23 cellular contexts compared by ENCODE assay signal in the genomic region with DNA sequence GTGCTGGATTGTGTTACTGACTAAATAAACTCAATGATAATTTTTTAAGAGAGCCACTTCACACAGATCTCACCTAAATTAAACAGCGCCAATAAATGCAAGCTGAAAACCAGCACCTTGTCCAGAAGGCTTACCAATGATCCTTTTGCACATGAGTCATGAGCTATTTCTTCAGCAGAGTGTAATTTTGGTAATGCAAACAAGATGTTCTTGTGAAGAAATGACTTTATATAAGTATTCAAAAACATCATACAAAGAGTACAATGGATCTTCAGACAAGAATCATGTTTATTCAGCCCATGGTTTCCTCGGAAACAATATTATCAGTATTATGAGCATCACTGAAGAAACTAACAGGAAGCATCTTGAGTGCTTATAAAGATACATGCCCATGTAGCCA.
A peak's percentile ranks its signal among the peaks of the same experiment; 100 is the strongest.
DNase-seq lines count a peak whose midpoint lies in the region; ATAC-seq and TF ChIP-seq lines count a peak whose summit lies in the region.
"Had no signal": no experiment of that assay in that cellular context is flagged by ENCODE, and none has a peak within 500 bp of the region (broad histone marks: within the 10 kb centered on the region; RNA-seq: fewer than 3 reads in every experiment).

No MANE protein-coding gene starts in this region.

- no peaks in the 10 kb centered on the region for H3K36me3 ChIP-seq in HEK293 (ENCODE audit: control insufficient read depth in 2 of 2, insufficient read depth in 1 of 2, low read length in 2 of 2)
- H3K36me3 ChIP-seq: HAP-1, uterus had no signal

- TF ChIP-seq CTCF in HEK293 (tag by site-specific recombination; IDR thresholded peaks at IDR 0.05) = no peak

- CTCF ChIA-PET in HEK293 (lab: Yijun Ruan, JAX) = no interaction called here

- no peak overlapping the region for H3K4me3 ChIP-seq in HEK293 (ENCODE audit: low read depth, low read length)
- H3K4me3 ChIP-seq: HAP-1, mucosa of descending colon, uterus had no signal

- H3K9me3 ChIP-seq in HEK293 (ENCODE audit: control insufficient read depth, insufficient read depth, low read depth, low read length) = no peaks in the 10 kb centered on the region
- H3K9me3 ChIP-seq: HAP-1, mucosa of descending colon, uterus had no signal

- no peak for ATAC-seq in GM19463 (IDR thresholded peaks at IDR 0.05; ENCODE audit: unreplicated experiment)
- ATAC-seq: activated T-cell treated with anti-CD3 and anti-CD28 coated beads, Interleukin-2, amount 50 U/mL, for 4 hours; CD8-positive, alpha-beta T cell; left ventricle myocardium superior; mucosa of descending colon had no signal

- no peak overlapping the region for H3K27ac ChIP-seq in HEK293 (ENCODE audit: extremely low read depth, low read depth, low read length)

- POLR2A ChIA-PET in HEK293 (lab: Yijun Ruan, JAX) = no interaction called here

- intact Hi-C loops in posterior cingulate gyrus (cut with DNase I) = no loop called here

- no peaks in the 10 kb centered on the region for H3K4me1 ChIP-seq in HEK293 (ENCODE audit: control insufficient read depth, insufficient read depth, low read length)
- H3K4me1 ChIP-seq: HAP-1, uterus had no signal

- peak; percentile 39 for DNase-seq in amniotic stem cell (lab: John Stamatoyannopoulos, UW)
- peak; percentile 80 for DNase-seq in fibroblast of peridontal ligament (ENCODE audit: extremely low read depth)
- DNase-seq in pulmonary artery endothelial cell (ENCODE audit: low read depth, low spot score) = peak; percentile 39
- DNase-seq in GM19238 (ENCODE audit: insufficient read length, low spot score) = no peak
- DNase-seq in posterior cingulate gyrus = no peak
- DNase-seq in NCI-H1436 (lab: John Stamatoyannopoulos, UW) = no peak
- DNase-seq: activated CD4-positive, alpha-beta T cell treated with anti-CD3 and anti-CD28 coated beads for 4 hours; activated naive CD4-positive, alpha-beta T cell treated with anti-CD3 and anti-CD28 coated beads, Interleukin-2, amount 10 ng/mL, durations not matched to agents 7 days and 5 days; activated T-cell treated with anti-CD3 and anti-CD28 coated beads, Interleukin-2, amount 50 U/mL, for 4 hours; aorta; CD8-positive, alpha-beta T cell; effector CD4-positive, alpha-beta T cell; immature natural killer cell; left ventricle myocardium superior; mucosa of descending colon; NCI-H146; NCI-H69; OCI-M1; SIG-M5; uterus had no signal

TF ChIP-seq in HEK293, 187 proteins besides CTCF, POLR2A, EP300 and RAD21:
- peak; percentile 42; the same call in 1 of the 2 replicates for TF ChIP-seq BCL11A (tag by site-specific recombination; IDR thresholded peaks at IDR 0.05; ENCODE audit: low read depth)
- no peak for TF ChIP-seq ZNF423 (tag by site-specific recombination; IDR thresholded peaks at IDR 0.05)
- TF ChIP-seq ZFHX2 (tag by site-specific recombination; conservative IDR thresholded peaks at IDR 0.05) = no peak
- no peak for TF ChIP-seq ZNF221 (tag by site-specific recombination; IDR thresholded peaks at IDR 0.05; ENCODE audit: borderline replicate concordance)
- TF ChIP-seq MEIS1 (CRISPR knock-in tag; IDR thresholded peaks at IDR 0.05; ENCODE audit: borderline replicate concordance) = no peak
- TF ChIP-seq ZNF571 (tag by site-specific recombination; IDR thresholded peaks at IDR 0.05) = no peak
- TF ChIP-seq, protein P1, sequence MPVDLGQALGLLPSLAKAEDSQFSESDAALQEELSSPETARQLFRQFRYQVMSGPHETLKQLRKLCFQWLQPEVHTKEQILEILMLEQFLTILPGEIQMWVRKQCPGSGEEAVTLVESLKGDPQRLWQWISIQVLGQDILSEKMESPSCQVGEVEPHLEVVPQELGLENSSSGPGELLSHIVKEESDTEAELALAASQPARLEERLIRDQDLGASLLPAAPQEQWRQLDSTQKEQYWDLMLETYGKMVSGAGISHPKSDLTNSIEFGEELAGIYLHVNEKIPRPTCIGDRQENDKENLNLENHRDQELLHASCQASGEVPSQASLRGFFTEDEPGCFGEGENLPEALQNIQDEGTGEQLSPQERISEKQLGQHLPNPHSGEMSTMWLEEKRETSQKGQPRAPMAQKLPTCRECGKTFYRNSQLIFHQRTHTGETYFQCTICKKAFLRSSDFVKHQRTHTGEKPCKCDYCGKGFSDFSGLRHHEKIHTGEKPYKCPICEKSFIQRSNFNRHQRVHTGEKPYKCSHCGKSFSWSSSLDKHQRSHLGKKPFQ (tag by site-specific recombination; IDR thresholded peaks at IDR 0.05) = 0 out of 2 replicates have a peak, but pooled peaks have one; percentile 24
- TF ChIP-seq SP7 (tag by site-specific recombination; IDR thresholded peaks at IDR 0.05) = no peak
- TF ChIP-seq ZNF350 (tag by site-specific recombination; IDR thresholded peaks at IDR 0.05) = no peak
- TF ChIP-seq ZNF184 (tag by site-specific recombination; IDR thresholded peaks at IDR 0.05) = no peak
- TF ChIP-seq KLF7 (tag by site-specific recombination; IDR thresholded peaks at IDR 0.05; ENCODE audit: borderline replicate concordance) = no peak
- TF ChIP-seq ZNF677 (tag by site-specific recombination; IDR thresholded peaks at IDR 0.05) = no peak
- no peak for TF ChIP-seq ZNF157 (tag by site-specific recombination; IDR thresholded peaks at IDR 0.05)
- no peak for TF ChIP-seq ZNF202 (tag by site-specific recombination; IDR thresholded peaks at IDR 0.05; ENCODE audit: borderline replicate concordance)
- TF ChIP-seq IKZF3 (tag by site-specific recombination; IDR thresholded peaks at IDR 0.05) = no peak

Comparison
In these comparisons a context has a peak if more than half of its experiments do, and no peak if none do; other contexts are left out.
1. DNase-seq: peak in amniotic stem cell (single experiment), fibroblast of peridontal ligament (single experiment) and pulmonary artery endothelial cell (single experiment); none in GM19238 (single experiment), posterior cingulate gyrus (0 of 10) and NCI-H1436 (single experiment).